1 cellular context compared by ENCODE assay signal in genomic region chr2:28252308-28252707, GRCh38.
TF ChIP-seq lines count a peak whose summit lies in the region.

No MANE protein-coding gene starts in this region.

TF ChIP-seq in GM12878, 131 proteins besides CTCF, POLR2A, EP300 and RAD21 (continued from another document):
- TF ChIP-seq ATF7 (IDR thresholded peaks at IDR 0.05; ENCODE audit: low read depth), result 0 out of 2 replicates have a peak, but pooled peaks have one; percentile 23
- TF ChIP-seq ZNF217 (IDR thresholded peaks at IDR 0.05), result peak; percentile 49; the same call in 1 of the 2 replicates
- TF ChIP-seq JUNB (IDR thresholded peaks at IDR 0.05), result peak; percentile 92
- TF ChIP-seq CREM (IDR thresholded peaks at IDR 0.05; ENCODE audit: low read depth), result 0 out of 2 replicates have a peak, but pooled peaks have one; percentile 27
- TF ChIP-seq NFIC (IDR thresholded peaks at IDR 0.05; ENCODE audit: low read depth, low read length), result peak; percentile 70
- no peak for TF ChIP-seq BRCA1 (IDR thresholded peaks at IDR 0.05; ENCODE audit: low read depth, low read length)
- peak; percentile 69 for TF ChIP-seq IKZF1 (conservative IDR thresholded peaks at IDR 0.05)
- no peak for TF ChIP-seq CHD2 (IDR thresholded peaks at IDR 0.05; ENCODE audit: borderline replicate concordance, low read depth, low read length)
TF ChIP-seq in GM12878: peak in this region for 18.
